9 cellular contexts compared by ENCODE assay signal in the genomic region with DNA sequence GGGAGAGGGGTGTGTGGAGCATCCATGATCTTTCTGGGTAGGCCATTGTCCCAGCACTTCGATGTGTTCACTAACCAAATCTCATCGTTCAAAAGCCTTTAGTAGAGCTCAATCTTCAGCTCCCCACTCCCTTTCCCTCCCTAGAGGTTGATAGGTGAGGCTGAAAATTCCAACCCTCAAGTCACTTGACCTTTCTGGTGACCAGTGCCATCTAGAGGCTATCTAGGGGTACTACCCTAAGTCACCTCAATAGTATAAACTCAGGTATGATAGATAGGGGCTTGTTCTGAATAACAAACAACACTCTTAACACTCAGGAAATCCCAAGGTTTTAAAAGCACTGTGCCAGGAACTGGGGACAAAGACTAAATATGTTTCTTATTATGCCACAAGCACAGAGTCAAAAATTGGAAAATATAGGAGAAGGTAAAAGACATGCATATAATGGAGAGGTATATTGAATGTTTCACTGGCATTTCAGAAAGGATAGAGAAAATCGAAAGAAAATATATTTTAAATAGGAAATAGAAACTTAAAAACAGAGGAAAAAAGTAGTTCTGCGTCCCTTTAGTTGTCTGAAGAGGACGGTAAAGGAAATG. TPM values are rescaled to one million over a fixed set of nuclear protein-coding genes. Genes with fewer than 3 reads are reported as not detected.
A peak's percentile ranks its signal among the peaks of the same experiment; 100 is the strongest.
DNase-seq lines count a peak whose midpoint lies in the region; ATAC-seq and TF ChIP-seq lines count a peak whose summit lies in the region.
"Had no signal": no experiment of that assay in that cellular context is flagged by ENCODE, and none has a peak within 500 bp of the region (broad histone marks: within the 10 kb centered on the region; RNA-seq: fewer than 3 reads in every experiment).

No MANE protein-coding gene starts in this region.

- ATAC-seq in activated CD4-positive, alpha-beta T cell treated with anti-CD3 and anti-CD28 coated beads for 36 hours: peak; percentile 86
- peak; percentile 72 for ATAC-seq in HG02610 (IDR thresholded peaks at IDR 0.05; ENCODE audit: unreplicated experiment)

- peak; percentile 18 to 67 for TF ChIP-seq RAD21 in liver (IDR thresholded peaks at IDR 0.05)

- no peak for DNase-seq in activated CD4-positive, alpha-beta T cell treated with anti-CD3 and anti-CD28 coated beads for 36 hours
- DNase-seq in activated CD4-positive, alpha-beta T cell treated with anti-CD3 and anti-CD28 coated beads for 1 hour: no peak
- DNase-seq in NCI-H774 (lab: John Stamatoyannopoulos, UW): peak; percentile 14
- peak in 1 of 7 donors; percentile 2 for DNase-seq in adrenal gland
- no peak for DNase-seq in AG20443 (ENCODE audit: low spot score)
- no peak for DNase-seq in NCI-H128 (lab: John Stamatoyannopoulos, UW; ENCODE audit: unreplicated experiment)

- H3K36me3 Mint-ChIP-seq in activated CD4-positive, alpha-beta T cell treated with anti-CD3 and anti-CD28 coated beads for 36 hours (ENCODE audit: low read depth): no peaks in the 10 kb centered on the region

- peaks cover 0 to 3% (median 0%) of the 10 kb centered on the region in 3 donors for H3K9me3 ChIP-seq in adrenal gland (replicated peaks in 1 of 3)
- H3K9me3 ChIP-seq in liver (ENCODE audit: control insufficient read depth in 4 of 4, low read length in 3 of 4): no peaks in the 10 kb centered on the region

- H3K4me1 ChIP-seq in adrenal gland (replicated peaks in 1 of 2) (no peaks in the 10 kb centered on the region), liver (ENCODE audit: control insufficient read depth in 4 of 4, insufficient read depth in 4 of 4, low read length in 3 of 4) (no peaks in the 10 kb centered on the region)

- H3K27me3 ChIP-seq in adrenal gland (no peaks in the 10 kb centered on the region), liver (ENCODE audit: control insufficient read depth in 4 of 4, insufficient read depth in 4 of 4, low read length in 3 of 4) (peaks cover 0 to under 1% (median 0%) of the 10 kb centered on the region in 4 donors)

- H3K36me3 ChIP-seq in adrenal gland (replicated peaks in 1 of 2) (no peaks in the 10 kb centered on the region), liver (ENCODE audit: control insufficient read depth in 4 of 4, insufficient read depth in 3 of 4, low read depth in 1 of 4, low read length in 3 of 4) (no peaks in the 10 kb centered on the region)

- H3K27ac ChIP-seq in adrenal gland: no peak overlapping the region
- H3K27ac ChIP-seq in liver (ENCODE audit: low read depth in 1 of 2, low read length in 2 of 2): no peak overlapping the region
- H3K27ac ChIP-seq: epithelial cell of prostate had no signal

- no peak for TF ChIP-seq POLR2A in adrenal gland (IDR thresholded peaks at IDR 0.05)

- 41 to 44% (median 44%) methylated on average over 5 of the region's 5 CpGs for WGBS in adrenal gland, 4 donors
- 44% methylated on average over 5 of the region's 5 CpGs for WGBS in liver

- H3K27me3 Mint-ChIP-seq in activated CD4-positive, alpha-beta T cell treated with anti-CD3 and anti-CD28 coated beads for 36 hours: no peaks in the 10 kb centered on the region

- no peak overlapping the region for H3K27ac Mint-ChIP-seq in activated CD4-positive, alpha-beta T cell treated with anti-CD3 and anti-CD28 coated beads for 36 hours

- TF ChIP-seq CTCF in adrenal gland (IDR thresholded peaks at IDR 0.05) (peak; percentile 30 to 56 (median 36)), liver (IDR thresholded peaks at IDR 0.05; ENCODE audit: low read depth, low read length, missing input control) (peak; percentile 58)

- no peak overlapping the region for H3K4me3 Mint-ChIP-seq in activated CD4-positive, alpha-beta T cell treated with anti-CD3 and anti-CD28 coated beads for 36 hours

- intact Hi-C loops in activated CD4-positive, alpha-beta T cell treated with anti-CD3 and anti-CD28 coated beads for 36 hours (cut with DNase I, micrococcal nuclease): loop anchor here (2.0 to 5.0 kb wide), 3 partner anchors 47 to 163 kb away; no protein-coding TSS in a partner anchor
- intact Hi-C loops in adrenal gland (cut with DNase I): no loop called here

- no peak overlapping the region for H3K4me3 ChIP-seq in adrenal gland
- H3K4me3 ChIP-seq in liver (ENCODE audit: low read depth in 1 of 3, low read length in 3 of 3): no peak overlapping the region

- H3K4me1 Mint-ChIP-seq in activated CD4-positive, alpha-beta T cell treated with anti-CD3 and anti-CD28 coated beads for 36 hours: peaks cover 5% of the 10 kb centered on the region

- H3K9ac ChIP-seq in liver (ENCODE audit: low read depth in 1 of 2, low read length in 2 of 2): no peak overlapping the region

- no peaks in the 10 kb centered on the region for H3K9me3 Mint-ChIP-seq in activated CD4-positive, alpha-beta T cell treated with anti-CD3 and anti-CD28 coated beads for 36 hours (ENCODE audit: low read depth)

- POLR2A ChIA-PET in activated CD4-positive, alpha-beta T cell treated with anti-CD3 and anti-CD28 coated beads for 36 hours (lab: Charles Lee): interaction anchor here (0.6 kb wide), 1 partner anchor 18 kb away, joined by 3 read pairs; no protein-coding TSS in a partner anchor

- CTCF ChIA-PET in activated CD4-positive, alpha-beta T cell treated with anti-CD3 and anti-CD28 coated beads for 36 hours (lab: Charles Lee): interaction anchor here (0.6 to 3.9 kb wide), 26 partner anchors 10 to 223 kb away, joined by 3 to 16 read pairs (median 4); no protein-coding TSS in a partner anchor

TF ChIP-seq in liver, 16 proteins besides CTCF, POLR2A, EP300 and RAD21:
- TF ChIP-seq GABPA (IDR thresholded peaks at IDR 0.05 in 1 of 2, conservative IDR thresholded peaks at IDR 0.05 in 1 of 2) (no peak), MAX (IDR thresholded peaks at IDR 0.05) (no peak), HNF4G (IDR thresholded peaks at IDR 0.05) (no peak), HNF4A (conservative IDR thresholded peaks at IDR 0.05) (no peak), FOXA1 (IDR thresholded peaks at IDR 0.05) (no peak), ZBTB33 (IDR thresholded peaks at IDR 0.05) (no peak), REST (IDR thresholded peaks at IDR 0.05) (no peak), SP1 (IDR thresholded peaks at IDR 0.05) (no peak), TAF1 (conservative IDR thresholded peaks at IDR 0.05) (no peak), FOXA2 (IDR thresholded peaks at IDR 0.05) (no peak), EGR1 (IDR thresholded peaks at IDR 0.05; ENCODE audit: low read depth in 2 of 2) (no peak), RXRA (IDR thresholded peaks at IDR 0.05) (no peak), YY1 (IDR thresholded peaks at IDR 0.05) (no peak), JUND (IDR thresholded peaks at IDR 0.05) (no peak), NR2F2 (IDR thresholded peaks at IDR 0.05) (no peak)
- TF ChIP-seq, protein P1, sequence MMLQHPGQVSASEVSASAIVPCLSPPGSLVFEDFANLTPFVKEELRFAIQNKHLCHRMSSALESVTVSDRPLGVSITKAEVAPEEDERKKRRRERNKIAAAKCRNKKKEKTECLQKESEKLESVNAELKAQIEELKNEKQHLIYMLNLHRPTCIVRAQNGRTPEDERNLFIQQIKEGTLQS (IDR thresholded peaks at IDR 0.05): no peak

RNA-seq across cellular contexts. Expression of gene CD53, which starts 42.9 kb away (rescaled TPM):
- 100 to 1,000 TPM; 238 to 244 TPM for total RNA-seq in activated CD4-positive, alpha-beta T cell treated with anti-CD3 and anti-CD28 coated beads for 36 hours
- 10 to 100 TPM; 11.9 to 99.1 (median 58.0) TPM for total RNA-seq in adrenal gland
- polyA plus RNA-seq in adrenal gland: 10 to 100 TPM; 19.9 to 36.4 (median 21.2) TPM
- 10 to 100 TPM; 25.1 to 30.4 TPM for total RNA-seq in liver
- polyA plus RNA-seq in liver: 10 to 100 TPM; 10.7 to 18.4 TPM

Comparison
In these comparisons a context has a peak if more than half of its experiments do, and no peak if none do; other contexts are left out.
1. intact Hi-C loops: an anchor here in activated CD4-positive, alpha-beta T cell treated with anti-CD3 and anti-CD28 coated beads for 36 hours (2.0 to 5.0 kb wide); none called in adrenal gland.